ENCODE assay signal across 1 cellular context in genomic region chr19:33175886-33176669, GRCh38.
A peak's percentile ranks its signal among the peaks of the same experiment; 100 is the strongest.
TF ChIP-seq lines count a peak whose summit lies in the region.

No MANE protein-coding gene starts in this region.

TF ChIP-seq in HepG2, 621 proteins besides CTCF, POLR2A, EP300 and RAD21 (continued from another document):
- TF ChIP-seq PAXIP1 (CRISPR knock-in tag; conservative IDR thresholded peaks at IDR 0.05) (no peak), EED (CRISPR knock-in tag; IDR thresholded peaks at IDR 0.05) (no peak), ZNF576 (CRISPR knock-in tag; IDR thresholded peaks at IDR 0.05) (0 out of 2 replicates have a peak, but pooled peaks have one; percentile 53), ATF7-NPFF (CRISPR knock-in tag; IDR thresholded peaks at IDR 0.05; ENCODE audit: low read depth) (no peak), POGK (CRISPR knock-in tag; conservative IDR thresholded peaks at IDR 0.05) (no peak; the same call in none of the 2 replicates), REL (CRISPR knock-in tag; conservative IDR thresholded peaks at IDR 0.05) (no peak), ZSCAN20 (CRISPR knock-in tag; IDR thresholded peaks at IDR 0.05; ENCODE audit: borderline replicate concordance) (no peak), ATAD3A (CRISPR knock-in tag; IDR thresholded peaks at IDR 0.05) (no peak), ZNF460 (CRISPR knock-in tag; IDR thresholded peaks at IDR 0.05; ENCODE audit: borderline replicate concordance) (no peak), BCL6 (CRISPR knock-in tag; IDR thresholded peaks at IDR 0.05) (no peak), HNRNPL (IDR thresholded peaks at IDR 0.05; ENCODE audit: low read depth, low read length) (0 out of 2 replicates have a peak, but pooled peaks have one; percentile 35), ZNF230 (CRISPR knock-in tag; IDR thresholded peaks at IDR 0.05) (no peak), ZBTB20 (CRISPR knock-in tag; IDR thresholded peaks at IDR 0.05; ENCODE audit: borderline replicate concordance, low read depth) (no peak), NR2F6 (IDR thresholded peaks at IDR 0.05) (no peak), NR2F6 (CRISPR knock-in tag; IDR thresholded peaks at IDR 0.05) (no peak)
